Comparison of ENCODE assay signal across 8 cellular contexts in the genomic region with DNA sequence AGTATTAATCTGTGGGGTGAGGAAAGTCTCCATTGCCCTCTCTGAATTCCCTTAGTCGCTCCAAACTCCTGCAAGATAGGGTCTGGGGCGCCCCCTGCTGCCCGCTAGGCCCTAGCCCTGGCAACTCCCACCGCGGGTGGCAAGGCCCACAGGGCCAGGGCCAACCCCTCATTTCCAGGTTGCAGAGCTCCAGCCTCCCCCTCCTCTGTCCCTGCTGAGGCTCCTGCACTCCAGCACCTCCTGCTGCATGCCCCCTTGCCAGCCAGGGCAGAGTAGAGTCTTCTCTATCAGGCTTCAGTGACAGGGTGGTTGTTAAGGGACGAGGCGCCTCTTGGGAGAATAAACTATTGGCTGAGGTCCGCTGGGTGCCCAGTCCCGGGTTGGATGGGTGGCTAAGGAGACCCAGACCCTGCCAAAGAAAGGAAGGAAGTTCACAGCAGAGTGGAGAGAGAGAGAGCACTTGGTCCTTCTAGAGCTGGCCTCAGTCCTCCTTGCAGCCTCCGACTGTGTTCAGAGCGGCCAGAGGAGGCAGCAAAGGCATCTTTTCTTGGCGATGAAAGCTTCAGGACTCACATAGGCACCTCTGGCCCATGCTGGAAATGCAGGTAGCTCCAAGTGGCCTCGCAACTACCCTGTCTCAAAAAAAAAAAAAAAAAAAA. TPM values are rescaled to one million over a fixed set of nuclear protein-coding genes. Genes with fewer than 3 reads are reported as not detected.
DNase-seq lines count a peak whose midpoint lies in the region; ATAC-seq and TF ChIP-seq lines count a peak whose summit lies in the region.

No MANE protein-coding gene starts in this region.

- H3K9me3 Mint-ChIP-seq in Caco-2 (ENCODE audit: unreplicated experiment): no peaks in the 10 kb centered on the region
- H3K9me3 Mint-ChIP-seq in activated T-helper 2 cell treated with anti-CD3 and anti-CD28 coated beads, Interferon-gamma antibody, Interleukin-2, Interleukin-4, amounts not matched to agents 10 μg/mL and 5 μg/mL and 100 μg/mL, durations not matched to agents 14 hours and 24 hours and 36 hours: no peaks in the 10 kb centered on the region

- peak overlapping the region in 3 of 5 donors; percentile 19 to 77 (median 23) for H3K9ac ChIP-seq in subcutaneous abdominal adipose tissue (ENCODE audit: low read length in 5 of 5)

- ATAC-seq in GM21360 (IDR thresholded peaks at IDR 0.05; ENCODE audit: unreplicated experiment) (peak; percentile 66), foreskin keratinocyte (peak; percentile 95)

- H3K9me3 ChIP-seq in Caco-2 (no peaks in the 10 kb centered on the region), subcutaneous abdominal adipose tissue (ENCODE audit: control insufficient read depth in 5 of 5, low read length in 5 of 5) (no peaks in the 10 kb centered on the region)

- DNase-seq in Caco-2: peak; percentile 85 to 86
- peak; percentile 80 for DNase-seq in HuH-7 (ENCODE audit: low spot score)
- DNase-seq in SHP77 (lab: John Stamatoyannopoulos, UW): peak; percentile 66 to 78
- DNase-seq in activated T-helper 2 cell treated with anti-CD3 and anti-CD28 coated beads, Interferon-gamma antibody, Interleukin-2, Interleukin-4, amounts not matched to agents 10 μg/mL and 5 μg/mL and 100 μg/mL, durations not matched to agents 14 hours and 24 hours and 36 hours (ENCODE audit: low spot score): peak; percentile 74
- peak; percentile 59 to 79 for DNase-seq in foreskin keratinocyte
- DNase-seq in nucleus accumbens (lab: John Stamatoyannopoulos, UW): peak in 46 of 56 donors; percentile 18 to 86 (median 51)

- no peaks in the 10 kb centered on the region for H3K36me3 Mint-ChIP-seq in Caco-2 (ENCODE audit: insufficient read depth, unreplicated experiment)
- no peaks in the 10 kb centered on the region for H3K36me3 Mint-ChIP-seq in activated T-helper 2 cell treated with anti-CD3 and anti-CD28 coated beads, Interferon-gamma antibody, Interleukin-2, Interleukin-4, amounts not matched to agents 10 μg/mL and 5 μg/mL and 100 μg/mL, durations not matched to agents 14 hours and 24 hours and 36 hours (ENCODE audit: low read depth)

- H3K4me1 ChIP-seq in Caco-2: peaks cover 11% of the 10 kb centered on the region
- no peaks in the 10 kb centered on the region for H3K4me1 ChIP-seq in foreskin keratinocyte
- H3K4me1 ChIP-seq in subcutaneous abdominal adipose tissue (ENCODE audit: control insufficient read depth in 5 of 5, insufficient read depth in 5 of 5, low read length in 5 of 5): peaks cover 0 to 14% (median 11%) of the 10 kb centered on the region in 5 donors

- BruUV-seq in Caco-2 (replicated peaks; lab: Mats Ljungman, UMichigan): no TSS peak

- intact Hi-C loops in Caco-2 (cut with micrococcal nuclease; ENCODE audit: unreplicated experiment): loop anchor here (1.0 to 2.0 kb wide), 2 partner anchors 152 to 318 kb away; a partner anchor contains a TSS
- intact Hi-C loops in activated T-helper 2 cell treated with anti-CD3 and anti-CD28 coated beads, Interferon-gamma antibody, Interleukin-2, Interleukin-4, amounts not matched to agents 10 μg/mL and 5 μg/mL and 100 μg/mL, durations not matched to agents 14 hours and 24 hours and 36 hours (cut with micrococcal nuclease): loop anchor here (1.0 to 5.0 kb wide), 4 partner anchors 174 to 410 kb away; a partner anchor contains a TSS

- H3K27ac ChIP-seq in foreskin keratinocyte (no peak overlapping the region), subcutaneous abdominal adipose tissue (ENCODE audit: low read depth, low read length) (no peak overlapping the region)

- H3K4me3 ChIP-seq in Caco-2 (ENCODE audit: low read depth, low read length): no peak overlapping the region
- peak overlapping the region in 4 of 5 donors; percentile 29 to 57 (median 38) for H3K4me3 ChIP-seq in subcutaneous abdominal adipose tissue (ENCODE audit: low read depth in 1 of 5, low read length in 5 of 5)

- CTCF ChIA-PET in Caco-2 (lab: Charles Lee): interaction anchor here (0.5 to 2.0 kb wide), 23 partner anchors 18 to 409 kb away, joined by 3 to 16 read pairs (median 5); a partner anchor contains a TSS

- no peaks in the 10 kb centered on the region for H3K36me3 ChIP-seq in Caco-2 (ENCODE audit: control insufficient read depth, insufficient read depth, low read length)
- no peaks in the 10 kb centered on the region for H3K36me3 ChIP-seq in subcutaneous abdominal adipose tissue (ENCODE audit: control insufficient read depth in 5 of 5, insufficient read depth in 5 of 5, low read length in 5 of 5)

- no peak overlapping the region for H3K27ac Mint-ChIP-seq in Caco-2 (ENCODE audit: unreplicated experiment)
- peak overlapping the region; percentile 25 for H3K27ac Mint-ChIP-seq in activated T-helper 2 cell treated with anti-CD3 and anti-CD28 coated beads, Interferon-gamma antibody, Interleukin-2, Interleukin-4, amounts not matched to agents 10 μg/mL and 5 μg/mL and 100 μg/mL, durations not matched to agents 14 hours and 24 hours and 36 hours

- H3K4me3 Mint-ChIP-seq in Caco-2 (ENCODE audit: unreplicated experiment): no peak overlapping the region
- no peak overlapping the region for H3K4me3 Mint-ChIP-seq in activated T-helper 2 cell treated with anti-CD3 and anti-CD28 coated beads, Interferon-gamma antibody, Interleukin-2, Interleukin-4, amounts not matched to agents 10 μg/mL and 5 μg/mL and 100 μg/mL, durations not matched to agents 14 hours and 24 hours and 36 hours (ENCODE audit: low read depth)

- TF ChIP-seq CTCF in Caco-2 (IDR thresholded peaks at IDR 0.05; ENCODE audit: insufficient read depth in 1 of 2, low read depth in 1 of 2, low read length in 1 of 2, severe bottlenecking in 1 of 2, unreplicated experiment in 1 of 2) (peak; percentile 59 to 85), foreskin keratinocyte (conservative IDR thresholded peaks at IDR 0.05) (peak; percentile 84)

- no peaks in the 10 kb centered on the region for H3K27me3 ChIP-seq in Caco-2 (replicated peaks; ENCODE audit: control insufficient read depth, insufficient read depth, low read length)
- no peaks in the 10 kb centered on the region for H3K27me3 ChIP-seq in foreskin keratinocyte
- H3K27me3 ChIP-seq in subcutaneous abdominal adipose tissue (ENCODE audit: control insufficient read depth in 5 of 5, insufficient read depth in 4 of 5, low read length in 5 of 5): no peaks in the 10 kb centered on the region

- no peaks in the 10 kb centered on the region for H3K27me3 Mint-ChIP-seq in Caco-2 (ENCODE audit: insufficient read depth, unreplicated experiment)
- H3K27me3 Mint-ChIP-seq in activated T-helper 2 cell treated with anti-CD3 and anti-CD28 coated beads, Interferon-gamma antibody, Interleukin-2, Interleukin-4, amounts not matched to agents 10 μg/mL and 5 μg/mL and 100 μg/mL, durations not matched to agents 14 hours and 24 hours and 36 hours (ENCODE audit: low read depth): no peaks in the 10 kb centered on the region

- POLR2A ChIA-PET in Caco-2 (lab: Charles Lee): interaction anchor here (0.5 to 0.9 kb wide), 2 partner anchors 22 to 366 kb away, joined by 3 read pairs; no protein-coding TSS in a partner anchor

- peaks cover 5% of the 10 kb centered on the region for H3K4me1 Mint-ChIP-seq in Caco-2 (ENCODE audit: low read depth, unreplicated experiment)
- peaks cover 15% of the 10 kb centered on the region for H3K4me1 Mint-ChIP-seq in activated T-helper 2 cell treated with anti-CD3 and anti-CD28 coated beads, Interferon-gamma antibody, Interleukin-2, Interleukin-4, amounts not matched to agents 10 μg/mL and 5 μg/mL and 100 μg/mL, durations not matched to agents 14 hours and 24 hours and 36 hours (ENCODE audit: low read depth)

RNA-seq across cellular contexts. Expression of a gene that starts 45.6 kb away (rescaled TPM):
- total RNA-seq in Caco-2 (2022) (64.8 and 66.4 TPM in 2 replicates), foreskin keratinocyte (41.3 and 43.2 TPM in 2 replicates)
- 43.6 and 47.5 TPM in 2 replicates for total RNA-seq in activated T-helper 2 cell treated with anti-CD3 and anti-CD28 coated beads, Interferon-gamma antibody, Interleukin-2, Interleukin-4, amounts not matched to agents 10 μg/mL and 5 μg/mL and 100 μg/mL, durations not matched to agents 14 hours and 24 hours and 36 hours
- 29.7 and 34.5 TPM in 2 replicates for polyA plus RNA-seq in foreskin keratinocyte
